Comparison of ENCODE assay signal across 8 cellular contexts in the genomic region with DNA sequence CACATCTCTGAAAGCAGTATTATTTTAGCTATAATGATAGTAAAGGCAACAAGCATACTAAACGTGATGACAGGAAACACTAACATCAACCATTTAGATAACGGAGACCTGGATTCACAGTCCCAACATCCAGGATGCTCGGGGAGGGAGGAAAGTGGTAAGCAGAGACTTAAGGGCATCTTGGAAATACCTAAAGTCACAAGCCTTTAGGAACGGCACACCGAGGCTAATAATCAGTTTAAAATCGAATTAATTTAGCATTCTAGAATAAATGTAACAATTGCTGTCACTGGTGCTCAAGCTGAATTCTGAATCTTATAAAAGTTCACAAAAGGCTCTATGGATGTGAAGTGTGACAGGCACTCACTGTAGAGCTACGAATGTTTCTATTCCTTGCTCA. TPM values are rescaled to one million over a fixed set of nuclear protein-coding genes. Genes with fewer than 3 reads are reported as not detected.
DNase-seq lines count a peak whose midpoint lies in the region; ATAC-seq and TF ChIP-seq lines count a peak whose summit lies in the region.

No MANE protein-coding gene starts in this region.

- peak overlapping the region; percentile 92 for H3K4me3 ChIP-seq in CD4-positive, CD25-positive, alpha-beta regulatory T cell (ENCODE audit: low read depth, low read length)
- H3K4me3 ChIP-seq in Loucy (ENCODE audit: low read length, poor library complexity, severe bottlenecking) (peak overlapping the region; percentile 84), colonic mucosa (peak overlapping the region; percentile 92)
- peak overlapping the region; percentile 92 for H3K4me3 ChIP-seq in naive thymus-derived CD4-positive, alpha-beta T cell (ENCODE audit: low read length)

- peaks cover 20 to 31% (median 29%) of the 10 kb centered on the region in 4 donors for H3K4me1 Mint-ChIP-seq in CD4-positive, CD25-positive, alpha-beta regulatory T cell
- peaks cover 30 to 45% (median 32%) of the 10 kb centered on the region in 7 donors for H3K4me1 Mint-ChIP-seq in naive thymus-derived CD4-positive, alpha-beta T cell

- H3K9ac ChIP-seq in Loucy (ENCODE audit: low read depth, low read length, poor library complexity, severe bottlenecking) (peak overlapping the region; percentile 95), colonic mucosa (ENCODE audit: low read depth in 2 of 2, low read length in 2 of 2) (peak overlapping the region; percentile 95 to 97)

- TF ChIP-seq CTCF in Loucy (conservative IDR thresholded peaks at IDR 0.05; ENCODE audit: low read length) (no peak), colonic mucosa (IDR thresholded peaks at IDR 0.05) (no peak)

- peak overlapping the region; percentile 98 to 100 (median 99) for H3K27ac Mint-ChIP-seq in CD4-positive, CD25-positive, alpha-beta regulatory T cell
- peak overlapping the region in 8 of 9 donors; percentile 94 to 100 (median 100) for H3K27ac Mint-ChIP-seq in naive thymus-derived CD4-positive, alpha-beta T cell

- H3K9me3 Mint-ChIP-seq in CD4-positive, CD25-positive, alpha-beta regulatory T cell: peaks cover 0 to 2% (median 0%) of the 10 kb centered on the region in 7 donors
- H3K9me3 Mint-ChIP-seq in naive thymus-derived CD4-positive, alpha-beta T cell: peaks cover 0 to 5% (median 1%) of the 10 kb centered on the region in 11 donors

- peaks cover 63% of the 10 kb centered on the region for H3K79me2 ChIP-seq in Loucy (ENCODE audit: insufficient read depth, low read length)

- no peaks in the 10 kb centered on the region for H3K9me3 ChIP-seq in CD4-positive, CD25-positive, alpha-beta regulatory T cell (ENCODE audit: control insufficient read depth in 2 of 2, low read length in 2 of 2)
- no peaks in the 10 kb centered on the region for H3K9me3 ChIP-seq in Loucy (ENCODE audit: insufficient read depth, low read depth, low read length)
- H3K9me3 ChIP-seq in colonic mucosa: no peaks in the 10 kb centered on the region
- no peaks in the 10 kb centered on the region for H3K9me3 ChIP-seq in naive thymus-derived CD4-positive, alpha-beta T cell (ENCODE audit: control insufficient read depth in 2 of 3, low read length in 3 of 3)

- peaks cover 11% of the 10 kb centered on the region for H3K36me3 ChIP-seq in CD4-positive, CD25-positive, alpha-beta regulatory T cell (ENCODE audit: control insufficient read depth, insufficient read depth, low read length)
- no peaks in the 10 kb centered on the region for H3K36me3 ChIP-seq in Loucy (ENCODE audit: insufficient read depth, low read length)
- no peaks in the 10 kb centered on the region for H3K36me3 ChIP-seq in colonic mucosa
- H3K36me3 ChIP-seq in naive thymus-derived CD4-positive, alpha-beta T cell (ENCODE audit: control insufficient read depth in 2 of 3, insufficient read depth in 3 of 3, low read length in 3 of 3): peaks cover 0 to 7% (median 5%) of the 10 kb centered on the region in 3 experiments

- peaks cover 3% of the 10 kb centered on the region; the same call in 1 of the 2 replicates for H3F3A ChIP-seq in Loucy (ENCODE audit: low read depth)

- peaks cover 5% of the 10 kb centered on the region for H3K27me3 Mint-ChIP-seq in CD4-positive, CD25-positive, alpha-beta regulatory T cell
- H3K27me3 Mint-ChIP-seq in naive thymus-derived CD4-positive, alpha-beta T cell: peaks cover 0 to 10% (median 0%) of the 10 kb centered on the region in 5 donors

- H3K36me3 Mint-ChIP-seq in CD4-positive, CD25-positive, alpha-beta regulatory T cell: peaks cover 5% of the 10 kb centered on the region
- peaks cover 0 to 15% (median 4%) of the 10 kb centered on the region in 5 donors for H3K36me3 Mint-ChIP-seq in naive thymus-derived CD4-positive, alpha-beta T cell

- peak overlapping the region in 2 of 4 donors; percentile 99 for H3K4me3 Mint-ChIP-seq in CD4-positive, CD25-positive, alpha-beta regulatory T cell
- peak overlapping the region in 7 of 10 donors; percentile 96 to 100 (median 99) for H3K4me3 Mint-ChIP-seq in naive thymus-derived CD4-positive, alpha-beta T cell

- intact Hi-C loops in colonic mucosa (cut with DNase I): no loop called here
- intact Hi-C loops in naive thymus-derived CD4-positive, alpha-beta T cell (cut with micrococcal nuclease): loop anchor here (2.0 to 10.0 kb wide), 4 partner anchors 37 to 748 kb away; no protein-coding TSS in a partner anchor
- intact Hi-C loops in posterior vena cava (cut with DNase I): no loop called here

- H3K9me2 ChIP-seq in Loucy (replicated peaks; ENCODE audit: low read depth, low read length): no peaks in the 10 kb centered on the region

- peaks cover 57% of the 10 kb centered on the region for H4K20me1 ChIP-seq in Loucy (ENCODE audit: insufficient read depth, low read length, poor library complexity, severe bottlenecking)

- H3K27me3 ChIP-seq in CD4-positive, CD25-positive, alpha-beta regulatory T cell (ENCODE audit: control insufficient read depth, insufficient read depth, low read length): no peaks in the 10 kb centered on the region
- H3K27me3 ChIP-seq in Loucy (ENCODE audit: insufficient read depth, low read length, poor library complexity, severe bottlenecking) (no peaks in the 10 kb centered on the region), colonic mucosa (no peaks in the 10 kb centered on the region)
- no peaks in the 10 kb centered on the region for H3K27me3 ChIP-seq in naive thymus-derived CD4-positive, alpha-beta T cell (ENCODE audit: control insufficient read depth in 2 of 2, insufficient read depth in 2 of 2, low read length in 2 of 2)

- H3K4me1 ChIP-seq in CD4-positive, CD25-positive, alpha-beta regulatory T cell (ENCODE audit: control insufficient read depth, insufficient read depth, low read length, poor library complexity, severe bottlenecking): peaks cover 76% of the 10 kb centered on the region
- H3K4me1 ChIP-seq in Loucy (ENCODE audit: insufficient read depth, low read length, poor library complexity, severe bottlenecking): peaks cover 72% of the 10 kb centered on the region
- peaks cover 5% of the 10 kb centered on the region for H3K4me1 ChIP-seq in colonic mucosa
- peaks cover 56 to 63% of the 10 kb centered on the region in 2 donors for H3K4me1 ChIP-seq in naive thymus-derived CD4-positive, alpha-beta T cell (ENCODE audit: control insufficient read depth in 2 of 2, insufficient read depth in 2 of 2, low read length in 2 of 2)

- H2AFZ ChIP-seq in Loucy (ENCODE audit: low read length): no peak overlapping the region

- CTCF ChIA-PET in naive thymus-derived CD4-positive, alpha-beta T cell (lab: Charles Lee): interaction anchor here (0.7 to 1.1 kb wide), 5 partner anchors 8 to 225 kb away, joined by 3 to 5 read pairs (median 3); no protein-coding TSS in a partner anchor

- peak overlapping the region; percentile 86 for H3K4me2 ChIP-seq in Loucy (ENCODE audit: low read depth, low read length, poor library complexity, severe bottlenecking)

- peak in 1 of 3 donors; percentile 32 for DNase-seq in CD4-positive, CD25-positive, alpha-beta regulatory T cell
- DNase-seq in colonic mucosa (no peak), posterior vena cava (ENCODE audit: low spot score) (no peak), KG1 (lab: John Stamatoyannopoulos, UW) (no peak), SHP77 (lab: John Stamatoyannopoulos, UW) (no peak)
- DNase-seq in naive thymus-derived CD4-positive, alpha-beta T cell: no peak

- H3K27ac ChIP-seq in CD4-positive, CD25-positive, alpha-beta regulatory T cell (ENCODE audit: insufficient read depth, low read length, poor library complexity, severe bottlenecking): peak overlapping the region; percentile 94
- peak overlapping the region; percentile 92 for H3K27ac ChIP-seq in colonic mucosa
- H3K27ac ChIP-seq in naive thymus-derived CD4-positive, alpha-beta T cell (ENCODE audit: low read depth, low read length): peak overlapping the region; percentile 100

- no peak for ATAC-seq in CD4-positive, CD25-positive, alpha-beta regulatory T cell (ENCODE audit: low read depth in 2 of 2)
- ATAC-seq in naive thymus-derived CD4-positive, alpha-beta T cell: no peak
- no peak for ATAC-seq in HG03520 (IDR thresholded peaks at IDR 0.05; ENCODE audit: unreplicated experiment)

- POLR2A ChIA-PET in naive thymus-derived CD4-positive, alpha-beta T cell (lab: Charles Lee): interaction anchor here (0.6 to 14.6 kb wide), 17 partner anchors 8 to 232 kb away, joined by 3 to 393 read pairs (median 3); partner anchors contain the start of gene IFT57

RNA-seq across cellular contexts. Expression of gene CD47, which starts 1.3 kb away (rescaled TPM):
- 209 TPM for total RNA-seq in CD4-positive, CD25-positive, alpha-beta regulatory T cell
- 100 to 1,000 TPM; 327 to 424 (median 362) TPM for polyA plus RNA-seq in CD4-positive, CD25-positive, alpha-beta regulatory T cell
- total RNA-seq in colonic mucosa (100 to 1,000 TPM in 1 of 2 donors, 10 to 100 TPM in 1; 68.1 to 101 TPM), posterior vena cava (10 to 100 TPM; 72.4 to 74.0 TPM)
- 100 to 1,000 TPM; 130 to 232 (median 136) TPM for total RNA-seq in naive thymus-derived CD4-positive, alpha-beta T cell
- 100 to 1,000 TPM; 171 to 186 TPM for polyA plus RNA-seq in naive thymus-derived CD4-positive, alpha-beta T cell

Comparison
In these comparisons a context has a peak if more than half of its experiments do, and no peak if none do; other contexts are left out.
1. intact Hi-C loops: an anchor here in naive thymus-derived CD4-positive, alpha-beta T cell (2.0 to 10.0 kb wide); none called in colonic mucosa and posterior vena cava.